19 cellular contexts compared by ENCODE assay signal in the genomic region with DNA sequence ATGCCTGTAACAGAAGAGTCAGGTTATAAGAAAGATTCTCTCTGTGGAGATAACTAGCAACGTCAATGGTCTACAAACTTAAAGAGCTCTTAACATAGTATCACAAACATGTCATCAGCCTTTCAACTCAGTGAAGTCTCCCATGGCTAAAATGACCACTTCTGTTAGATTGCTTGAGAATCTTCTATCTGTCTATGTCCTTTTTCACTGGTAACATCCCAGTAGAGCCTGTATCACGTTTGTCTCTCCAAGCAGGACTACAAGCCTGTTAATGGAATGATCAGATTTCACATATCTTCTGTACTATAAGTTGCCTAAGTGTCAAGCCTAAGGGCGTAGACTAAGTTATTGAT. TPM values are rescaled to one million over a fixed set of nuclear protein-coding genes. Genes with fewer than 3 reads are reported as not detected.
DNase-seq lines count a peak whose midpoint lies in the region; ATAC-seq, FAIRE-seq and TF ChIP-seq lines count a peak whose summit lies in the region.
"Had no signal": no experiment of that assay in that cellular context is flagged by ENCODE, and none has a peak within 500 bp of the region (broad histone marks: within the 10 kb centered on the region; RNA-seq: fewer than 3 reads in every experiment).

No MANE protein-coding gene starts in this region.

- ATAC-seq in Right ventricle myocardium superior (ENCODE audit: poor library complexity), result peak; percentile 42
- ATAC-seq: effector memory CD8-positive, alpha-beta T cell had no signal

- intact Hi-C loops in Right ventricle myocardium superior (cut with DNase I), result no loop called here

- TF ChIP-seq CTCF in D721Med (IDR thresholded peaks at IDR 0.05; ENCODE audit: insufficient read depth, missing control alignments), result no peak
- no peak for TF ChIP-seq CTCF in parathyroid adenoma (IDR thresholded peaks at IDR 0.05)

- no peaks in the 10 kb centered on the region for H3K36me3 ChIP-seq in parathyroid adenoma (ENCODE audit: control insufficient read depth, insufficient read depth, low read length)

- H3K27ac ChIP-seq in parathyroid adenoma, result peak overlapping the region; percentile 67

- DNase-seq in D721Med (ENCODE audit: insufficient read length, low spot score) (no peak), NCI-H69 (lab: John Stamatoyannopoulos, UW) (peak; percentile 47), Right ventricle myocardium superior (no peak), kidney glomerular epithelial cell (lab: John Stamatoyannopoulos, UW) (no peak), HTR-8/SVneo (ENCODE audit: insufficient read length, low spot score) (no peak), inferior parietal cortex (ENCODE audit: extremely low spot score) (no peak)
- no peak for DNase-seq in stimulated activated CD4-positive, alpha-beta T cell treated with anti-CD3 and anti-CD28 coated beads, Interleukin-4, amount 100 ng/mL, for 1 hour
- DNase-seq: activated CD4-positive, alpha-beta T cell treated with anti-CD3 and anti-CD28 coated beads, Interleukin-2, amount 10 ng/mL, durations not matched to agents 7 days and 5 days; activated T-cell treated with anti-CD3 and anti-CD28 coated beads, Interleukin-2, amount 50 U/mL, for 1 hour; Caco-2; effector memory CD8-positive, alpha-beta T cell; GDM1; H9; Karpas-422; NCI-H1436 treated with DMSO at 0.1 percent for 48 hours; NCI-H524 treated with DMSO at 0.1 percent for 48 hours; retina had no signal

- no peak overlapping the region for H3K4me3 ChIP-seq in parathyroid adenoma (ENCODE audit: low read depth, low read length)

- no peak overlapping the region for H3K4me2 ChIP-seq in parathyroid adenoma (ENCODE audit: low read length)

- H3K9ac ChIP-seq in parathyroid adenoma, result no peak overlapping the region

- peaks cover 19% of the 10 kb centered on the region for H3K4me1 ChIP-seq in parathyroid adenoma
- H3K4me1 ChIP-seq: Caco-2 had no signal

- peaks cover 38% of the 10 kb centered on the region for H3K79me2 ChIP-seq in parathyroid adenoma

- H3K9me3 ChIP-seq in parathyroid adenoma (ENCODE audit: control insufficient read depth, low read length), result no peaks in the 10 kb centered on the region
- H3K9me3 ChIP-seq: Caco-2 had no signal

- peak overlapping the region; percentile 3 for H2AFZ ChIP-seq in parathyroid adenoma

- FAIRE-seq in D721Med (lab: Jason Lieb, UNC), result peak; percentile 64
- no peak for FAIRE-seq in HTR-8/SVneo (lab: Jason Lieb, UNC)
- FAIRE-seq: GM12891 had no signal

- no peaks in the 10 kb centered on the region for H3K27me3 ChIP-seq in parathyroid adenoma (ENCODE audit: control insufficient read depth, insufficient read depth, low read length)

RNA-seq across cellular contexts. Expression of a gene that starts 50.7 kb away (rescaled TPM):
- 6.6 TPM for total RNA-seq in Right ventricle myocardium superior
